7 cellular contexts compared by ENCODE assay signal in the genomic region with DNA sequence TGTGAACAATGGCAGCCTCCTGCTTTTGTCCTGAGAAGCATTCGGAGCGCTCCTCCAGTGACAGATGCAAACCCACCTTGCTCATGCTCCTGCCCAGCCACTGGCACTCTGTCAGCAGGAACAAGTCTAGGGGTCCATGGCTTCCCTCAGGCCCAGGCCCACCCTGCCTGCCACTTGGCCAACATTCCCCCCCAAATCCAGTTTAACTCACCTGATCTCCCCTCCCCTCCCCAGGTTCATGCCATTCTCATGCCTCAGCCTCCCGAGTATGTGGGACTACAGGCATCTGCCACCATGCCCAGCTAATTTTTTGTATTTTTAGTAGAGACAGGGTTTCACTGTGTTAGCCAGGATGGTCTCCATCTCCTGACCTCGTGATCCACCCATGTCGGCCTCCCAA.
DNase-seq lines count a peak whose midpoint lies in the region; ATAC-seq, FAIRE-seq and TF ChIP-seq lines count a peak whose summit lies in the region.
"Not testable (repeated sequence)": the region's sequence is repeated elsewhere in the genome, so short reads cannot be mapped to it uniquely, and the experiment has no call there.

No MANE protein-coding gene starts in this region.

- not testable (repeated sequence) for H3K27ac ChIP-seq in kidney (ENCODE audit: low read depth in 2 of 2, low read length in 2 of 2); upper lobe of left lung

- FAIRE-seq in kidney (lab: Jason Lieb, UNC) = not testable (repeated sequence)

- not testable (repeated sequence) for H3K36me3 ChIP-seq in kidney (ENCODE audit: control insufficient read depth in 1 of 2, insufficient read depth in 2 of 2, low read length in 2 of 2); upper lobe of left lung

- peaks cover 12% of the 10 kb centered on the region for H3K9me3 Mint-ChIP-seq in chondrocyte (ENCODE audit: low read depth)
- peaks cover 16% of the 10 kb centered on the region for H3K9me3 Mint-ChIP-seq in natural killer cell treated with Interleukin-12 subunit alpha and Interleukin-12 subunit beta and Interleukin-15 and Interleukin-18, amount 100 ng/mL, for 72 hours

- not testable (repeated sequence) for H3K27me3 Mint-ChIP-seq in chondrocyte (ENCODE audit: low read depth); natural killer cell treated with Interleukin-12 subunit alpha and Interleukin-12 subunit beta and Interleukin-15 and Interleukin-18, amount 100 ng/mL, for 72 hours

- H3K27ac Mint-ChIP-seq in chondrocyte (ENCODE audit: unreplicated experiment); natural killer cell treated with Interleukin-12 subunit alpha and Interleukin-12 subunit beta and Interleukin-15 and Interleukin-18, amount 100 ng/mL, for 72 hours: not testable (repeated sequence)

- TF ChIP-seq CTCF in chondrocyte (IDR thresholded peaks at IDR 0.05); kidney (IDR thresholded peaks at IDR 0.05; ENCODE audit: borderline replicate concordance, extremely low read depth, insufficient read depth); upper lobe of left lung (IDR thresholded peaks at IDR 0.05): not testable (repeated sequence)

- not testable (repeated sequence) for H3K4me1 Mint-ChIP-seq in chondrocyte (ENCODE audit: low read depth); natural killer cell treated with Interleukin-12 subunit alpha and Interleukin-12 subunit beta and Interleukin-15 and Interleukin-18, amount 100 ng/mL, for 72 hours (ENCODE audit: low read depth in 2 of 2)

- not testable (repeated sequence) for H3K4me3 ChIP-seq in kidney (ENCODE audit: low read length in 2 of 2); upper lobe of left lung

- not testable (repeated sequence) for H3K36me3 Mint-ChIP-seq in chondrocyte (ENCODE audit: low read depth)
- H3K36me3 Mint-ChIP-seq in natural killer cell treated with Interleukin-12 subunit alpha and Interleukin-12 subunit beta and Interleukin-15 and Interleukin-18, amount 100 ng/mL, for 72 hours = peaks cover 16% of the 10 kb centered on the region

- WGBS in upper lobe of left lung, 2 donors = 79 to 85% methylated on average over 5 of the region's 5 CpGs

- not testable (repeated sequence) for H3K9me3 ChIP-seq in kidney (ENCODE audit: control insufficient read depth in 1 of 2, low read length in 2 of 2)
- H3K9me3 ChIP-seq in upper lobe of left lung = peaks cover 0 to 50% (median 28%) of the 10 kb centered on the region in 4 donors

- peak; percentile 2 to 15 for ATAC-seq in natural killer cell treated with Interleukin-12 subunit alpha and Interleukin-12 subunit beta and Interleukin-15 and Interleukin-18, amount 100 ng/mL, for 72 hours
- ATAC-seq in sciatic nerve (peak; percentile 11), upper lobe of left lung (ENCODE audit: low FRiP score in 2 of 2) (peak; percentile 7 to 27)

- H3K4me1 ChIP-seq in kidney (ENCODE audit: control insufficient read depth in 1 of 2, insufficient read depth in 1 of 2, low read depth in 1 of 2, low read length in 2 of 2); upper lobe of left lung: not testable (repeated sequence)

- H3K9ac ChIP-seq in kidney (ENCODE audit: low read length in 2 of 2) = not testable (repeated sequence)

- not testable (repeated sequence) for TF ChIP-seq EP300 in upper lobe of left lung (IDR thresholded peaks at IDR 0.05)

- intact Hi-C loops in cardiac septum (cut with DNase I); kidney (cut with DNase I): not testable (repeated sequence)
- intact Hi-C loops in sciatic nerve (cut with DNase I) = loop anchor here (10.0 kb wide), 1 partner anchor 112 kb away; no protein-coding TSS in a partner anchor

- peak; percentile 2 for DNase-seq in GM03348 (ENCODE audit: low spot score)
- peak; percentile 94 for DNase-seq in chondrocyte (ENCODE audit: low spot score)
- peak; percentile 70 for DNase-seq in cardiac septum (ENCODE audit: low spot score)
- DNase-seq in kidney = peak; percentile 71
- DNase-seq in natural killer cell treated with Interleukin-12 subunit alpha and Interleukin-12 subunit beta and Interleukin-15 and Interleukin-18, amount 100 ng/mL, for 72 hours (ENCODE audit: low spot score); sciatic nerve (ENCODE audit: low spot score); upper lobe of left lung: not testable (repeated sequence)

- not testable (repeated sequence) for H3K4me3 Mint-ChIP-seq in chondrocyte (ENCODE audit: unreplicated experiment); natural killer cell treated with Interleukin-12 subunit alpha and Interleukin-12 subunit beta and Interleukin-15 and Interleukin-18, amount 100 ng/mL, for 72 hours

- not testable (repeated sequence) for H3K27me3 ChIP-seq in upper lobe of left lung

- not testable (repeated sequence) for TF ChIP-seq POLR2A in upper lobe of left lung (IDR thresholded peaks at IDR 0.05)
